ENCODE assay signal across 2 cellular contexts in the genomic region with DNA sequence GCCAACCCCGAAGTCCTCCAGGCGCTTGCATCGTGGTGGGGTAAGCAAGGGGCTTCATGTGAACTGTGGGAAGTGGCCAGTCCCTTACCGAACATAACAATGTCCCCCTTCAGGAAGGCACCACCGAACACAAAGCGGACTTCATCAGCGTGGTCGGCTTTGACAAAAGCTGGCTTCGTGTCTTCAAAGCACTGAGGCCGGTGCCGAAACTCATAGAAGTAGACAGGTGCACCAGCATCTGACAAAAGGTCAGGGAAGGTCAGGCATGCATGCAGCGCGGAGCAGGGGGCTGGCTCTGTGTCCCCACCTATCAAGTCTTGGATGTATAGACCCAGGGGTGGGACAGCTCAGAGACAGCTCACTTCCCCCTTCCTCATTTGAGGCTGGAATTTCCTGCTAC.
TF ChIP-seq lines count a peak whose summit lies in the region.

No MANE protein-coding gene starts in this region.

TF ChIP-seq in HepG2, 621 proteins besides CTCF, POLR2A, EP300 and RAD21:
- TF ChIP-seq ZNF251 (CRISPR knock-in tag; IDR thresholded peaks at IDR 0.05) (no peak), NR0B2 (CRISPR knock-in tag; IDR thresholded peaks at IDR 0.05) (no peak), ERF (CRISPR knock-in tag; IDR thresholded peaks at IDR 0.05) (no peak), NR2F6 (IDR thresholded peaks at IDR 0.05) (no peak), NR2F6 (CRISPR knock-in tag; IDR thresholded peaks at IDR 0.05) (0 out of 2 replicates have a peak, but pooled peaks have one; percentile 10), SRSF1 (optimal IDR thresholded peaks at IDR 0.05; ENCODE audit: low read depth, low read length) (no peak), HMG20A (CRISPR knock-in tag; IDR thresholded peaks at IDR 0.05; ENCODE audit: borderline replicate concordance) (peak; percentile 29; the same call in 1 of the 2 replicates), ZBTB37 (CRISPR knock-in tag; IDR thresholded peaks at IDR 0.05) (no peak), KDM5A (IDR thresholded peaks at IDR 0.05; ENCODE audit: borderline replicate concordance, low read length) (no peak), ZNF24 (IDR thresholded peaks at IDR 0.05) (no peak), ZNF333 (CRISPR knock-in tag; IDR thresholded peaks at IDR 0.05; ENCODE audit: borderline replicate concordance) (no peak), ZNF205 (CRISPR knock-in tag; IDR thresholded peaks at IDR 0.05) (no peak), ZNF737 (CRISPR knock-in tag; IDR thresholded peaks at IDR 0.05; ENCODE audit: borderline replicate concordance) (no peak), ZNF7 (CRISPR knock-in tag; IDR thresholded peaks at IDR 0.05) (peak; percentile 78), PCBP2 (optimal IDR thresholded peaks at IDR 0.05; ENCODE audit: low read depth, low read length, poor library complexity, severe bottlenecking) (no peak)
- TF ChIP-seq, protein P1, sequence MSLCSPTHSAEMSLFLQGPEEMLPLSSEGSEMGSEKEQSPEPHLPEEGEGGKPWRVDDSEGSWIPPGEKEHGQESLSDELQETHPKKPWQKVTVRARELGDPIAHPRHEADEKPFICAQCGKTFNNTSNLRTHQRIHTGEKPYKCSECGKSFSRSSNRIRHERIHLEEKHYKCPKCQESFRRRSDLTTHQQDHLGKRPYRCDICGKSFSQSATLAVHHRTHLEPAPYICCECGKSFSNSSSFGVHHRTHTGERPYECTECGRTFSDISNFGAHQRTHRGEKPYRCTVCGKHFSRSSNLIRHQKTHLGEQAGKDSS (CRISPR knock-in tag; IDR thresholded peaks at IDR 0.05; ENCODE audit: borderline replicate concordance, low read depth): no peak

TF ChIP-seq in WTC11, 78 proteins besides CTCF, POLR2A, EP300 and RAD21:
- TF ChIP-seq, protein P2, sequence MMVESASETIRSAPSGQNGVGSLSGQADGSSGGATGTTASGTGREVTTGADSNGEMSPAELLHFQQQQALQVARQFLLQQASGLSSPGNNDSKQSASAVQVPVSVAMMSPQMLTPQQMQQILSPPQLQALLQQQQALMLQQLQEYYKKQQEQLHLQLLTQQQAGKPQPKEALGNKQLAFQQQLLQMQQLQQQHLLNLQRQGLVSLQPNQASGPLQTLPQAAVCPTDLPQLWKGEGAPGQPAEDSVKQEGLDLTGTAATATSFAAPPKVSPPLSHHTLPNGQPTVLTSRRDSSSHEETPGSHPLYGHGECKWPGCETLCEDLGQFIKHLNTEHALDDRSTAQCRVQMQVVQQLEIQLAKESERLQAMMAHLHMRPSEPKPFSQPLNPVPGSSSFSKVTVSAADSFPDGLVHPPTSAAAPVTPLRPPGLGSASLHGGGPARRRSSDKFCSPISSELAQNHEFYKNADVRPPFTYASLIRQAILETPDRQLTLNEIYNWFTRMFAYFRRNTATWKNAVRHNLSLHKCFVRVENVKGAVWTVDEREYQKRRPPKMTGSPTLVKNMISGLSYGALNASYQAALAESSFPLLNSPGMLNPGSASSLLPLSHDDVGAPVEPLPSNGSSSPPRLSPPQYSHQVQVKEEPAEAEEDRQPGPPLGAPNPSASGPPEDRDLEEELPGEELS (CRISPR knock-in tag; IDR thresholded peaks at IDR 0.05): no peak
- TF ChIP-seq CREB1 (CRISPR knock-in tag; IDR thresholded peaks at IDR 0.05): no peak
- TF ChIP-seq, protein P3, sequence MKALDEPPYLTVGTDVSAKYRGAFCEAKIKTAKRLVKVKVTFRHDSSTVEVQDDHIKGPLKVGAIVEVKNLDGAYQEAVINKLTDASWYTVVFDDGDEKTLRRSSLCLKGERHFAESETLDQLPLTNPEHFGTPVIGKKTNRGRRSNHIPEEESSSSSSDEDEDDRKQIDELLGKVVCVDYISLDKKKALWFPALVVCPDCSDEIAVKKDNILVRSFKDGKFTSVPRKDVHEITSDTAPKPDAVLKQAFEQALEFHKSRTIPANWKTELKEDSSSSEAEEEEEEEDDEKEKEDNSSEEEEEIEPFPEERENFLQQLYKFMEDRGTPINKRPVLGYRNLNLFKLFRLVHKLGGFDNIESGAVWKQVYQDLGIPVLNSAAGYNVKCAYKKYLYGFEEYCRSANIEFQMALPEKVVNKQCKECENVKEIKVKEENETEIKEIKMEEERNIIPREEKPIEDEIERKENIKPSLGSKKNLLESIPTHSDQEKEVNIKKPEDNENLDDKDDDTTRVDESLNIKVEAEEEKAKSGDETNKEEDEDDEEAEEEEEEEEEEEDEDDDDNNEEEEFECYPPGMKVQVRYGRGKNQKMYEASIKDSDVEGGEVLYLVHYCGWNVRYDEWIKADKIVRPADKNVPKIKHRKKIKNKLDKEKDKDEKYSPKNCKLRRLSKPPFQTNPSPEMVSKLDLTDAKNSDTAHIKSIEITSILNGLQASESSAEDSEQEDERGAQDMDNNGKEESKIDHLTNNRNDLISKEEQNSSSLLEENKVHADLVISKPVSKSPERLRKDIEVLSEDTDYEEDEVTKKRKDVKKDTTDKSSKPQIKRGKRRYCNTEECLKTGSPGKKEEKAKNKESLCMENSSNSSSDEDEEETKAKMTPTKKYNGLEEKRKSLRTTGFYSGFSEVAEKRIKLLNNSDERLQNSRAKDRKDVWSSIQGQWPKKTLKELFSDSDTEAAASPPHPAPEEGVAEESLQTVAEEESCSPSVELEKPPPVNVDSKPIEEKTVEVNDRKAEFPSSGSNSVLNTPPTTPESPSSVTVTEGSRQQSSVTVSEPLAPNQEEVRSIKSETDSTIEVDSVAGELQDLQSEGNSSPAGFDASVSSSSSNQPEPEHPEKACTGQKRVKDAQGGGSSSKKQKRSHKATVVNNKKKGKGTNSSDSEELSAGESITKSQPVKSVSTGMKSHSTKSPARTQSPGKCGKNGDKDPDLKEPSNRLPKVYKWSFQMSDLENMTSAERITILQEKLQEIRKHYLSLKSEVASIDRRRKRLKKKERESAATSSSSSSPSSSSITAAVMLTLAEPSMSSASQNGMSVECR (CRISPR knock-in tag; IDR thresholded peaks at IDR 0.05; ENCODE audit: borderline replicate concordance): no peak
- no peak for TF ChIP-seq FOXJ3 (CRISPR knock-in tag; IDR thresholded peaks at IDR 0.05; ENCODE audit: borderline replicate concordance)
- TF ChIP-seq, protein P4, sequence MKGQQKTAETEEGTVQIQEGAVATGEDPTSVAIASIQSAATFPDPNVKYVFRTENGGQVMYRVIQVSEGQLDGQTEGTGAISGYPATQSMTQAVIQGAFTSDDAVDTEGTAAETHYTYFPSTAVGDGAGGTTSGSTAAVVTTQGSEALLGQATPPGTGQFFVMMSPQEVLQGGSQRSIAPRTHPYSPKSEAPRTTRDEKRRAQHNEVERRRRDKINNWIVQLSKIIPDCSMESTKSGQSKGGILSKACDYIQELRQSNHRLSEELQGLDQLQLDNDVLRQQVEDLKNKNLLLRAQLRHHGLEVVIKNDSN (CRISPR knock-in tag; IDR thresholded peaks at IDR 0.05): no peak
- TF ChIP-seq PREB (CRISPR knock-in tag; IDR thresholded peaks at IDR 0.05; ENCODE audit: borderline replicate concordance): no peak
- TF ChIP-seq, protein P5, sequence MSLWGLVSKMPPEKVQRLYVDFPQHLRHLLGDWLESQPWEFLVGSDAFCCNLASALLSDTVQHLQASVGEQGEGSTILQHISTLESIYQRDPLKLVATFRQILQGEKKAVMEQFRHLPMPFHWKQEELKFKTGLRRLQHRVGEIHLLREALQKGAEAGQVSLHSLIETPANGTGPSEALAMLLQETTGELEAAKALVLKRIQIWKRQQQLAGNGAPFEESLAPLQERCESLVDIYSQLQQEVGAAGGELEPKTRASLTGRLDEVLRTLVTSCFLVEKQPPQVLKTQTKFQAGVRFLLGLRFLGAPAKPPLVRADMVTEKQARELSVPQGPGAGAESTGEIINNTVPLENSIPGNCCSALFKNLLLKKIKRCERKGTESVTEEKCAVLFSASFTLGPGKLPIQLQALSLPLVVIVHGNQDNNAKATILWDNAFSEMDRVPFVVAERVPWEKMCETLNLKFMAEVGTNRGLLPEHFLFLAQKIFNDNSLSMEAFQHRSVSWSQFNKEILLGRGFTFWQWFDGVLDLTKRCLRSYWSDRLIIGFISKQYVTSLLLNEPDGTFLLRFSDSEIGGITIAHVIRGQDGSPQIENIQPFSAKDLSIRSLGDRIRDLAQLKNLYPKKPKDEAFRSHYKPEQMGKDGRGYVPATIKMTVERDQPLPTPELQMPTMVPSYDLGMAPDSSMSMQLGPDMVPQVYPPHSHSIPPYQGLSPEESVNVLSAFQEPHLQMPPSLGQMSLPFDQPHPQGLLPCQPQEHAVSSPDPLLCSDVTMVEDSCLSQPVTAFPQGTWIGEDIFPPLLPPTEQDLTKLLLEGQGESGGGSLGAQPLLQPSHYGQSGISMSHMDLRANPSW (CRISPR knock-in tag; conservative IDR thresholded peaks at IDR 0.05; ENCODE audit: low read depth): no peak
- no peak for TF ChIP-seq JAZF1 (CRISPR knock-in tag; IDR thresholded peaks at IDR 0.05)
